ENCODE assay signal across 8 cellular contexts in the genomic region with DNA sequence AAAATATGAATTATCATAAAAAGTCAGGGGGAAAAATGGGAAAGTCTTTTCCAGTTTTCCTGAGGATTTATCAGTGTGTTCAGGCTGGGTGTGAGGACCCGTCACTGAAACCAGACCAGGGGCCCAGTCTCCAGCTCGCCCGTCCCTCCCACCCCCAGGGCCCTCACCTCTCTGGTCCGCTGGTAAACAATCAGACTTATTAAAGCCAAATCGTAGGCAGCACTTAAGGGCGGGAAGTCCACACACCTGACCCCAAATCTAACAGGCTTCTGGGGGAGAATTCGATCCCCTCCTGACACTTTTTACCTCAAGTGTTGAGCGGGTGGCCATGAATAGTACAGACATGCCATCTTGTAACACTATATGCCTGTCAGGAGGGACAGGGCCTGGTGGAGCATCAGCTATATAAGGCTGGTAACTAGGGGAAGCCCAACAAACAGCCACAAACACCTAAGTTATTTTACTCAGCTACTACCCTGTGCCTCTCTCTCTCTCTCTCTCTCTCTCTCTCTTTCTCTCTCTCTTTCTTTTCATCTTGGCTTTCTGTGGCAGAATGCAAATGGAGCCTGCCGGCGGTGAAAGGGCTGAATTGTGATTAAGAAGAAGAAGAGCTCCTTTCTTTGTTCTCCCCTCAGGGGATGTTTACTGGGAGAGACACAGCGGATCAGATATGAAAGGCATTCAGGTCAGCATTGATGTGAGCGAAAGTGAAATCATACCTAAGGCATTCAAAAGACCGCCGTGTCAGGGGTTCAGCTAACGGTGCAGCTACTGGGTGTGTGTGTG. TPM values are rescaled to one million over a fixed set of nuclear protein-coding genes. Genes with fewer than 3 reads are reported as not detected.
DNase-seq lines count a peak whose midpoint lies in the region; ATAC-seq and TF ChIP-seq lines count a peak whose summit lies in the region.

No MANE protein-coding gene starts in this region.

- H3K4me1 ChIP-seq in CD4-positive, alpha-beta memory T cell (ENCODE audit: insufficient read depth, low read length): peaks cover 7% of the 10 kb centered on the region
- H3K4me1 ChIP-seq in hepatocyte (ENCODE audit: insufficient read depth): peaks cover 17% of the 10 kb centered on the region

- peaks cover 32 to 57% of the 10 kb centered on the region in 2 donors for H3K27me3 Mint-ChIP-seq in CD4-positive, alpha-beta memory T cell
- H3K27me3 Mint-ChIP-seq in activated T-helper 17 cell treated with anti-CD3 and anti-CD28 coated beads, Interleukin-2, amount 50 U/mL, for 72 hours: peaks cover 37% of the 10 kb centered on the region

- intact Hi-C loops in CD4-positive, alpha-beta memory T cell (cut with micrococcal nuclease): no loop called here

- DNase-seq in CD4-positive, alpha-beta memory T cell: peak; percentile 34 to 56 (median 52)
- peak; percentile 30 for DNase-seq in hepatocyte (ENCODE audit: low spot score)
- DNase-seq in GM19238 (ENCODE audit: insufficient read length, low spot score): no peak
- no peak for DNase-seq in stimulated activated CD4-positive, alpha-beta T cell treated with anti-CD3 and anti-CD28 coated beads, Interleukin-2, amount 100 ng/mL, for 48 hours

- H4K20me1 ChIP-seq in hepatocyte (ENCODE audit: insufficient read depth, poor library complexity, severe bottlenecking): no peaks in the 10 kb centered on the region

- TF ChIP-seq CTCF in hepatocyte (IDR thresholded peaks at IDR 0.05; ENCODE audit: poor library complexity): no peak

- H3K27ac Mint-ChIP-seq in CD4-positive, alpha-beta memory T cell: peak overlapping the region in 6 of 7 donors; percentile 8 to 93 (median 67)
- peak overlapping the region; percentile 88 for H3K27ac Mint-ChIP-seq in activated T-helper 17 cell treated with anti-CD3 and anti-CD28 coated beads, Interleukin-2, amount 50 U/mL, for 72 hours

- no peak overlapping the region for H3K27ac ChIP-seq in CD4-positive, alpha-beta memory T cell (ENCODE audit: low read depth, low read length)
- H3K27ac ChIP-seq in hepatocyte (peak overlapping the region; percentile 65), skin epidermis (peak overlapping the region in 20 of 21 experiments; percentile 17 to 100 (median 96))

- no peak overlapping the region for H2AFZ ChIP-seq in hepatocyte

- ATAC-seq in GM19397 (IDR thresholded peaks at IDR 0.05; ENCODE audit: unreplicated experiment): peak; percentile 78
- ATAC-seq in HG03460 (IDR thresholded peaks at IDR 0.05; ENCODE audit: unreplicated experiment): peak; percentile 55
- ATAC-seq in activated T-helper 17 cell treated with anti-CD3 and anti-CD28 coated beads, Interleukin-2, amount 50 U/mL, for 72 hours (replicated peaks): peak; percentile 88

- H3K4me2 ChIP-seq in hepatocyte: peak overlapping the region; percentile 78

- no peaks in the 10 kb centered on the region for H3K9me3 Mint-ChIP-seq in CD4-positive, alpha-beta memory T cell
- H3K9me3 Mint-ChIP-seq in activated T-helper 17 cell treated with anti-CD3 and anti-CD28 coated beads, Interleukin-2, amount 50 U/mL, for 72 hours: no peaks in the 10 kb centered on the region

- peak overlapping the region in 1 of 2 donors; percentile 3 for H3K4me3 ChIP-seq in CD4-positive, alpha-beta memory T cell (ENCODE audit: low read length in 2 of 2)
- H3K4me3 ChIP-seq in hepatocyte (no peak overlapping the region), skin epidermis (peak overlapping the region in 2 of 7 experiments; percentile 5 to 21)

- H3K9me3 ChIP-seq in CD4-positive, alpha-beta memory T cell (ENCODE audit: control insufficient read depth in 1 of 2, low read length in 2 of 2): no peaks in the 10 kb centered on the region
- H3K9me3 ChIP-seq in hepatocyte (ENCODE audit: low read depth): no peaks in the 10 kb centered on the region

- H3K9me2 ChIP-seq in hepatocyte (replicated peaks; ENCODE audit: insufficient read depth): no peaks in the 10 kb centered on the region

- H3K79me2 ChIP-seq in hepatocyte: peaks cover 88% of the 10 kb centered on the region

- peaks cover 10% of the 10 kb centered on the region for H3K27me3 ChIP-seq in CD4-positive, alpha-beta memory T cell (ENCODE audit: insufficient read depth, low read length)
- peaks cover 91% of the 10 kb centered on the region for H3K27me3 ChIP-seq in hepatocyte

- peak overlapping the region; percentile 52 to 84 (median 76) for H3K4me3 Mint-ChIP-seq in CD4-positive, alpha-beta memory T cell
- peak overlapping the region; percentile 73 for H3K4me3 Mint-ChIP-seq in activated T-helper 17 cell treated with anti-CD3 and anti-CD28 coated beads, Interleukin-2, amount 50 U/mL, for 72 hours

- POLR2A ChIA-PET in CD4-positive, alpha-beta memory T cell (lab: Charles Lee; ENCODE audit: partially characterized antibody): interaction anchor here (0.6 kb wide), 1 partner anchor 56 kb away, joined by 3 read pairs; no protein-coding TSS in a partner anchor

- H3K36me3 Mint-ChIP-seq in CD4-positive, alpha-beta memory T cell: peaks cover 0 to 2% of the 10 kb centered on the region in 2 donors
- peaks cover 42% of the 10 kb centered on the region for H3K36me3 Mint-ChIP-seq in activated T-helper 17 cell treated with anti-CD3 and anti-CD28 coated beads, Interleukin-2, amount 50 U/mL, for 72 hours (ENCODE audit: low read depth)

- 24% methylated on average over 15 of the region's 15 CpGs for WGBS in hepatocyte (ENCODE audit: low lambda C conversion rate, missing lambda C conversion rate)

- no peaks in the 10 kb centered on the region for H3K36me3 ChIP-seq in CD4-positive, alpha-beta memory T cell (ENCODE audit: insufficient read depth, low read length)
- H3K36me3 ChIP-seq in hepatocyte (replicated peaks; ENCODE audit: insufficient read depth, low read depth): no peaks in the 10 kb centered on the region

- CTCF ChIA-PET in CD4-positive, alpha-beta memory T cell (lab: Charles Lee; ENCODE audit: partially characterized antibody): interaction anchor here (1.0 to 1.3 kb wide), 2 partner anchors 11 to 59 kb away, joined by 3 to 4 read pairs; no protein-coding TSS in a partner anchor

- H3K4me1 Mint-ChIP-seq in CD4-positive, alpha-beta memory T cell: peaks cover 8 to 15% (median 12%) of the 10 kb centered on the region in 4 donors
- H3K4me1 Mint-ChIP-seq in activated T-helper 17 cell treated with anti-CD3 and anti-CD28 coated beads, Interleukin-2, amount 50 U/mL, for 72 hours: peaks cover 23% of the 10 kb centered on the region

RNA-seq across cellular contexts. Expression of a gene that starts 9.5 kb away (rescaled TPM):
- total RNA-seq in CD4-positive, alpha-beta memory T cell: 1 to 10 TPM; 3.6 to 5.2 TPM
- polyA plus RNA-seq in CD4-positive, alpha-beta memory T cell: 1 to 10 TPM in 1 of 2 donors, under 1 TPM in 1; 0.83 to 1.5 TPM
- 10 to 100 TPM; 27.6 to 44.1 TPM for total RNA-seq in activated T-helper 17 cell treated with anti-CD3 and anti-CD28 coated beads, Interleukin-2, amount 50 U/mL, for 72 hours
- total RNA-seq in hepatocyte: 35.5 and 38.8 TPM in 2 replicates
- polyA plus RNA-seq in hepatocyte: 17.2 and 17.8 TPM in 2 replicates

Comparison
In these comparisons a context has a peak if more than half of its experiments do, and no peak if none do; other contexts are left out.
1. DNase-seq: peak in CD4-positive, alpha-beta memory T cell (5 of 5) and hepatocyte (single experiment); none in GM19238 (single experiment) and stimulated activated CD4-positive, alpha-beta T cell treated with anti-CD3 and anti-CD28 coated beads, Interleukin-2, amount 100 ng/mL, for 48 hours (0 of 2).
2. Peak in every context shown above with its lines, with median percentiles within 50 percentile points of each other: ATAC-seq.